11 cellular contexts compared by ENCODE assay signal in the genomic region with DNA sequence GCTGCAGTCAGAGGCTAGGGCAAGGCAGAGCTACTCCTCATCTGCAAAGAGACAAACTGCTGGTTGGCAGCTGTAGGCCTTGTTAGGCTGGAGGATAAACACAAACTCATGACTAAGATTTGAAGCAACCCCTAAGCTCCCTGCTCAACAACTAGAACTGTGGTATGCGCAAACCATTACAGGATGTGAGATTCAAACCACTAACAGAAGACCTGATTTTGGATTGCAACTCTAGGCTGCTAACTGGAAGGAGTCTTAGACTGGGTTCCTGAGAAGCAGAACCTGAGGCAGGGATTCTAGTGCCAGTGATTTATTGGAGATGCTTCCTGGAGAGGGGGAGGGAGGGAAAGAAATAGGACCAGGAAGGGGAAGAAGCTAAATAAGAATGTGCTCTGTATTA. TPM values are rescaled to one million over a fixed set of nuclear protein-coding genes. Genes with fewer than 3 reads are reported as not detected.
DNase-seq lines count a peak whose midpoint lies in the region; ATAC-seq, FAIRE-seq and TF ChIP-seq lines count a peak whose summit lies in the region.
"Had no signal": no experiment of that assay in that cellular context is flagged by ENCODE, and none has a peak within 500 bp of the region (broad histone marks: within the 10 kb centered on the region; RNA-seq: fewer than 3 reads in every experiment).

No MANE protein-coding gene starts in this region.

- no peaks in the 10 kb centered on the region for H3K79me2 ChIP-seq in fibroblast of lung (ENCODE audit: control insufficient read depth, insufficient read depth, low read length)

- no peaks in the 10 kb centered on the region for H3K27me3 ChIP-seq in fibroblast of lung (ENCODE audit: control insufficient read depth, insufficient read depth, low read length)
- H3K27me3 ChIP-seq in heart left ventricle, result no peaks in the 10 kb centered on the region
- no peaks in the 10 kb centered on the region for H3K27me3 ChIP-seq in esophagus squamous epithelium

- H3K36me3 ChIP-seq in fibroblast of lung (ENCODE audit: control insufficient read depth, insufficient read depth, low read length) (no peaks in the 10 kb centered on the region), heart left ventricle (no peaks in the 10 kb centered on the region), esophagus squamous epithelium (no peaks in the 10 kb centered on the region)
- H3K36me3 ChIP-seq: lower lobe of right lung had no signal

- peak; percentile 79 for FAIRE-seq in GM12891 (lab: Jason Lieb, UNC)

- H2AFZ ChIP-seq in fibroblast of lung (ENCODE audit: low read length), result no peak overlapping the region

- H3K9ac ChIP-seq in fibroblast of lung (ENCODE audit: insufficient read depth, low read length), result no peak overlapping the region

- ATAC-seq in GM21381 (IDR thresholded peaks at IDR 0.05; ENCODE audit: unreplicated experiment), result peak; percentile 87
- peak; percentile 92 for ATAC-seq in HG03460 (IDR thresholded peaks at IDR 0.05; ENCODE audit: unreplicated experiment)
- no peak for ATAC-seq in heart left ventricle
- ATAC-seq: lower lobe of right lung had no signal

- H3K4me2 ChIP-seq in fibroblast of lung (ENCODE audit: extremely low read depth, insufficient read depth, low read length), result no peak overlapping the region

- H3K27ac ChIP-seq in fibroblast of lung (ENCODE audit: insufficient read depth, low read length) (no peak overlapping the region), heart left ventricle (no peak overlapping the region), esophagus squamous epithelium (no peak overlapping the region)
- H3K27ac ChIP-seq: lower lobe of right lung had no signal

- TF ChIP-seq POLR2A in GM12891 (IDR thresholded peaks at IDR 0.05; ENCODE audit: low read depth, low read length) (no peak), heart left ventricle (IDR thresholded peaks at IDR 0.05) (no peak), esophagus squamous epithelium (IDR thresholded peaks at IDR 0.05) (no peak)

- H4K20me1 ChIP-seq in fibroblast of lung (ENCODE audit: control insufficient read depth, extremely low read depth, insufficient read depth, low read length), result no peaks in the 10 kb centered on the region

- no peak for DNase-seq in GM12891 (ENCODE audit: insufficient read length, low spot score)
- peak; percentile 14 to 23 for DNase-seq in fibroblast of lung (ENCODE audit: low read depth in 2 of 2)
- no peak for DNase-seq in Ammon's horn (ENCODE audit: low spot score)
- no peak for DNase-seq in heart left ventricle
- DNase-seq in esophagus squamous epithelium (lab: John Stamatoyannopoulos, UW), result no peak
- DNase-seq in effector CD4-positive, alpha-beta T cell, result no peak
- DNase-seq: lower lobe of right lung, T-helper 9 cell had no signal

- H3K4me1 ChIP-seq in fibroblast of lung (ENCODE audit: control insufficient read depth, extremely low read depth, insufficient read depth, low read length) (no peaks in the 10 kb centered on the region), heart left ventricle (no peaks in the 10 kb centered on the region), esophagus squamous epithelium (no peaks in the 10 kb centered on the region)

- TF ChIP-seq CTCF in fibroblast of lung (conservative IDR thresholded peaks at IDR 0.05 in 1 of 2, IDR thresholded peaks at IDR 0.05 in 1 of 2; ENCODE audit: low read depth in 1 of 2, low read length in 2 of 2) (no peak), heart left ventricle (IDR thresholded peaks at IDR 0.05) (no peak), esophagus squamous epithelium (IDR thresholded peaks at IDR 0.05) (no peak)

- intact Hi-C loops in heart left ventricle (cut with DNase I) (no loop called here), esophagus squamous epithelium (cut with DNase I) (no loop called here)

- WGBS in heart left ventricle, 4 donors, result 83 to 93% (median 89%) methylated on average over 1 of the region's 1 CpG
- 57% methylated on average over 1 of the region's 1 CpG for WGBS in esophagus squamous epithelium, 2 donors

- no peaks in the 10 kb centered on the region for H3K9me3 ChIP-seq in fibroblast of lung (ENCODE audit: control insufficient read depth, insufficient read depth, low read depth, low read length)
- H3K9me3 ChIP-seq in heart left ventricle, result no peaks in the 10 kb centered on the region
- H3K9me3 ChIP-seq in esophagus squamous epithelium, result no peaks in the 10 kb centered on the region
- H3K9me3 ChIP-seq: lower lobe of right lung had no signal

- H3K4me3 ChIP-seq in fibroblast of lung (replicated peaks in 1 of 4; ENCODE audit: control extremely low read depth in 1 of 4, insufficient read depth in 1 of 4, low read depth in 3 of 4, low read length in 4 of 4) (no peak overlapping the region), heart left ventricle (no peak overlapping the region), esophagus squamous epithelium (no peak overlapping the region)
- H3K4me3 ChIP-seq: lower lobe of right lung had no signal

TF ChIP-seq in GM12891, 5 proteins besides CTCF, POLR2A, EP300 and RAD21:
- no peak for TF ChIP-seq POLR2AphosphoS5 (IDR thresholded peaks at IDR 0.05; ENCODE audit: low read depth, low read length)
- no peak for TF ChIP-seq POU2F2 (IDR thresholded peaks at IDR 0.05; ENCODE audit: low read depth, low read length)
- TF ChIP-seq SPI1 (IDR thresholded peaks at IDR 0.05; ENCODE audit: low read depth, low read length), result 0 out of 2 replicates have a peak, but pooled peaks have one; percentile 30
- TF ChIP-seq TAF1 (IDR thresholded peaks at IDR 0.05; ENCODE audit: low read depth, low read length), result no peak
- no peak for TF ChIP-seq PAX5 (IDR thresholded peaks at IDR 0.05; ENCODE audit: insufficient read depth, low read length, severe bottlenecking)

RNA-seq across cellular contexts. Expression of a gene that starts 22.5 kb away (rescaled TPM):
- 0.83 TPM for polyA plus RNA-seq in GM12891 (2012; ENCODE audit: low read depth, missing spikeins)
- total RNA-seq in fibroblast of lung (not detected in 2 replicates), heart left ventricle (1 to 10 TPM in 1 of 9 donors, under 1 TPM in 1, not detected in 7; 0.32 to 1.8 TPM), esophagus squamous epithelium (under 1 TPM; 0.27 to 0.94 (median 0.62) TPM)
- polyA plus RNA-seq in fibroblast of lung (not detected in 2 replicates), heart left ventricle (under 1 TPM in 1 of 2 donors, not detected in 1; 0.01 TPM)
- not detected in 2 replicates for polyA plus RNA-seq in fibroblast of lung (2012)
- not detected in 2 replicates for polyA minus RNA-seq in fibroblast of lung (ENCODE audit: low replicate concordance)
- total RNA-seq: cerebellum had no signal

Comparison
In these comparisons a context has a peak if more than half of its experiments do, and no peak if none do; other contexts are left out.
1. DNase-seq: peak in fibroblast of lung (2 of 2); none in GM12891 (single experiment), Ammon's horn (single experiment), heart left ventricle (0 of 5), esophagus squamous epithelium (single experiment) and effector CD4-positive, alpha-beta T cell (single experiment).
2. ATAC-seq: peak in GM21381 (single experiment) and HG03460 (single experiment); none in heart left ventricle (0 of 4).